7 cellular contexts compared by ENCODE assay signal in the genomic region with DNA sequence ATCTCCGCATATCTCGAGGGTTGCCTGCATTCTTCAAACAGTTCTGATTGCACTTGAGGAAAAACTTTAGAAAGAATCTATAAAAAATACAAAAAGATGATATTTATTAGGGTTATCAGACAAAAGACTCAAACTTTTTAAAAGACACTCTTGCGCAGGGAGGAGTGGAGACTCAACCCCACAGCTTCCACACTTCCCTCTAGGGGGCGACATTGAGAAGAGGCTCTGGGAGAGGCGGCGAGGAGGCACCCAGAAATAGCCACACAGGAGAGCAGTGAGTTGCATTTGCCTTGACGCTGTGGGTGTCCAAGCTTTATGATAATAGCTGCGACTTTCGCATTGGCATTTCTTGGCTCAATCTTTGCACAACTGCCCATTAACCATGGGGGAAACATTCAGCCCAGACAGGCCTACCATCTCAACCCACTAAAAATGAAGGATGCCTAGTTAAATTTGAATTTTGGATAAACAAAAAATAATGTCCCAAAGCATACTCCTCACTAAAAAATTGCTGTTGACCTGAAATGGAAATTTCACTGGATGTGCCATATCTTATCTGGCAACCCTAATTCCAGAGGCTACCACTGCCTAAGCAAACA.
A peak's percentile ranks its signal among the peaks of the same experiment; 100 is the strongest.
DNase-seq lines count a peak whose midpoint lies in the region; ATAC-seq and TF ChIP-seq lines count a peak whose summit lies in the region.

No MANE protein-coding gene starts in this region.

- DNase-seq in NB4 (ENCODE audit: low read depth) = peak; percentile 89
- DNase-seq in astrocyte of the spinal cord (ENCODE audit: low read depth, low spot score) = no peak
- DNase-seq in retina = peak; percentile 17
- DNase-seq in effector memory CD4-positive, alpha-beta T cell = no peak
- no peak for DNase-seq in NCI-H1105 treated with DMSO at 0.1 percent for 48 hours (lab: John Stamatoyannopoulos, UW)

- in situ Hi-C loops in astrocyte of the spinal cord (cut with HindIII; ENCODE audit: low sequenced_read_pairs) = no loop called here

- H3K4me1 ChIP-seq in effector memory CD4-positive, alpha-beta T cell (ENCODE audit: control insufficient read depth, insufficient read depth, low read length, poor library complexity, severe bottlenecking) = no peaks in the 10 kb centered on the region

- H3K9me3 ChIP-seq in effector memory CD4-positive, alpha-beta T cell (ENCODE audit: control insufficient read depth, low read length) = no peaks in the 10 kb centered on the region

- no peaks in the 10 kb centered on the region for H3K36me3 ChIP-seq in effector memory CD4-positive, alpha-beta T cell (ENCODE audit: control insufficient read depth, insufficient read depth, low read length)

- H3K4me3 ChIP-seq in GM12875 (ENCODE audit: low read depth, low read length) (no peak overlapping the region), NB4 (ENCODE audit: low read depth, low read length) (no peak overlapping the region), astrocyte of the spinal cord (ENCODE audit: low read depth, low read length) (no peak overlapping the region)
- H3K4me3 ChIP-seq in effector memory CD4-positive, alpha-beta T cell (ENCODE audit: insufficient read depth, low read depth, low read length, poor library complexity, severe bottlenecking) = no peak overlapping the region

- no peak overlapping the region for H3K27ac ChIP-seq in effector memory CD4-positive, alpha-beta T cell (ENCODE audit: insufficient read depth, low read length, poor library complexity, severe bottlenecking)

- TF ChIP-seq CTCF in GM12875 (IDR thresholded peaks at IDR 0.05; ENCODE audit: borderline replicate concordance, insufficient read depth, low read depth, low read length) = peak; percentile 68; the same call in 1 of the 2 replicates
- TF ChIP-seq CTCF in NB4 (IDR thresholded peaks at IDR 0.05; ENCODE audit: low read depth, low read length) = peak; percentile 94
- TF ChIP-seq CTCF in astrocyte of the spinal cord (IDR thresholded peaks at IDR 0.05; ENCODE audit: low read depth, low read length) = peak; percentile 25

- no peaks in the 10 kb centered on the region for H3K27me3 ChIP-seq in effector memory CD4-positive, alpha-beta T cell (replicated peaks; ENCODE audit: control insufficient read depth, insufficient read depth, low read length, poor library complexity, severe bottlenecking)

- ATAC-seq in HG02610 (IDR thresholded peaks at IDR 0.05; ENCODE audit: unreplicated experiment) = no peak

- TF ChIP-seq POLR2A in NB4 (IDR thresholded peaks at IDR 0.05; ENCODE audit: extremely low read depth, insufficient read length) = no peak

Comparison
In these comparisons a context has a peak if more than half of its experiments do, and no peak if none do; other contexts are left out.
1. CTCF ChIP-seq: peak in every context shown above with its lines; median percentile 94 in NB4; 68 in GM12875; 25 in astrocyte of the spinal cord.
2. DNase-seq: peak in NB4 (single experiment) and retina (single experiment); none in astrocyte of the spinal cord (single experiment), effector memory CD4-positive, alpha-beta T cell (0 of 3) and NCI-H1105 treated with DMSO at 0.1 percent for 48 hours (single experiment).